1 cellular context compared by ENCODE assay signal in the genomic region with DNA sequence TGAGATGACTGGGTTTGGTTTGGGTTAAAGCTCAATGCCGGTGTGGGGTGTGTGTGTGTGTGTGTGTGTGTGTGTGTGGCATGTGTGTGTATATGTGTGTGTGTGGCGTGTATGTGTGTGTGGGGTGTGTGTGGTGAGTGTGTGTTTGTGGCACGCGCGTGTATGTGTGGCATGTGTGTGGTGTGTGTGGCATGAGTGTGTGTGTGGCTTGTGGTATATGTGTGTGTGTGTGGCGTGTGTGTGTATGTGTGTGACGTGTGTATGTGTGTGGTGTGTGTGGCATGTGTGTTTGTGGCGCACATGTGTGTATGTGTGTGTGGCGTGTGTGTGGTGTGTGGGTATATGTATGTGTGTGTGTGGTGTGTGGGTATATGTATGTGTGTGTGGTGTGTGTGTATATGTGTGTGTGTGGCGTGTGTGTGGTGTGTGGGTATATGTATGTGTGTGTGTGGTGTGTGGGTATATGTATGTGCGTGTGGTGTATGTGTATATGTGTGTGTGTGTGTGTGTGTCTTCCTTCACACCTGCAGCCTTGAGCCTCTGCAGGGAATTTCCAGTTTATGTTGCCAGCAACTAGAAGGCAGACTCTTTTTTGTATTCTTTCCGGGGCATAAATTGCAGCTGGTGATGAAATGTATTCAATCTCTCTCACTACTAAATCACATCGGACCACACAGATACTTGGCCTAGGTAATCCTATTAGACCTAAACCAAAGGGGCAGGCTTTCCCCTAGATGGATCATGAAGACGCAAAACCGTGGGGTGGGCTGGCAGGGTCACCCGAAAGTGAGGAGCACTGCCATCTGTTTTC.
A peak's percentile ranks its signal among the peaks of the same experiment; 100 is the strongest.
TF ChIP-seq lines count a peak whose summit lies in the region.

No MANE protein-coding gene starts in this region.

TF ChIP-seq in HepG2, 621 proteins besides CTCF, POLR2A, EP300 and RAD21 (continued from another document):
- TF ChIP-seq ZNF550 (CRISPR knock-in tag; IDR thresholded peaks at IDR 0.05; ENCODE audit: borderline replicate concordance) (no peak), MTA3 (CRISPR knock-in tag; IDR thresholded peaks at IDR 0.05) (no peak), SP4 (CRISPR knock-in tag; IDR thresholded peaks at IDR 0.05) (no peak), ZNF367 (CRISPR knock-in tag; IDR thresholded peaks at IDR 0.05; ENCODE audit: borderline replicate concordance) (no peak), ZNF564 (CRISPR knock-in tag; IDR thresholded peaks at IDR 0.05) (no peak), KLF13 (CRISPR knock-in tag; IDR thresholded peaks at IDR 0.05) (no peak), TBX2 (CRISPR knock-in tag; IDR thresholded peaks at IDR 0.05; ENCODE audit: borderline replicate concordance) (no peak), BORCS8-MEF2B (CRISPR knock-in tag; IDR thresholded peaks at IDR 0.05) (no peak)
- TF ChIP-seq, protein P1, sequence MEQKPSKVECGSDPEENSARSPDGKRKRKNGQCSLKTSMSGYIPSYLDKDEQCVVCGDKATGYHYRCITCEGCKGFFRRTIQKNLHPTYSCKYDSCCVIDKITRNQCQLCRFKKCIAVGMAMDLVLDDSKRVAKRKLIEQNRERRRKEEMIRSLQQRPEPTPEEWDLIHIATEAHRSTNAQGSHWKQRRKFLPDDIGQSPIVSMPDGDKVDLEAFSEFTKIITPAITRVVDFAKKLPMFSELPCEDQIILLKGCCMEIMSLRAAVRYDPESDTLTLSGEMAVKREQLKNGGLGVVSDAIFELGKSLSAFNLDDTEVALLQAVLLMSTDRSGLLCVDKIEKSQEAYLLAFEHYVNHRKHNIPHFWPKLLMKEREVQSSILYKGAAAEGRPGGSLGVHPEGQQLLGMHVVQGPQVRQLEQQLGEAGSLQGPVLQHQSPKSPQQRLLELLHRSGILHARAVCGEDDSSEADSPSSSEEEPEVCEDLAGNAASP (CRISPR knock-in tag; IDR thresholded peaks at IDR 0.05; ENCODE audit: borderline replicate concordance) = no peak
- TF ChIP-seq, protein P2, sequence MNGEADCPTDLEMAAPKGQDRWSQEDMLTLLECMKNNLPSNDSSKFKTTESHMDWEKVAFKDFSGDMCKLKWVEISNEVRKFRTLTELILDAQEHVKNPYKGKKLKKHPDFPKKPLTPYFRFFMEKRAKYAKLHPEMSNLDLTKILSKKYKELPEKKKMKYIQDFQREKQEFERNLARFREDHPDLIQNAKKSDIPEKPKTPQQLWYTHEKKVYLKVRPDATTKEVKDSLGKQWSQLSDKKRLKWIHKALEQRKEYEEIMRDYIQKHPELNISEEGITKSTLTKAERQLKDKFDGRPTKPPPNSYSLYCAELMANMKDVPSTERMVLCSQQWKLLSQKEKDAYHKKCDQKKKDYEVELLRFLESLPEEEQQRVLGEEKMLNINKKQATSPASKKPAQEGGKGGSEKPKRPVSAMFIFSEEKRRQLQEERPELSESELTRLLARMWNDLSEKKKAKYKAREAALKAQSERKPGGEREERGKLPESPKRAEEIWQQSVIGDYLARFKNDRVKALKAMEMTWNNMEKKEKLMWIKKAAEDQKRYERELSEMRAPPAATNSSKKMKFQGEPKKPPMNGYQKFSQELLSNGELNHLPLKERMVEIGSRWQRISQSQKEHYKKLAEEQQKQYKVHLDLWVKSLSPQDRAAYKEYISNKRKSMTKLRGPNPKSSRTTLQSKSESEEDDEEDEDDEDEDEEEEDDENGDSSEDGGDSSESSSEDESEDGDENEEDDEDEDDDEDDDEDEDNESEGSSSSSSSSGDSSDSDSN (CRISPR knock-in tag; IDR thresholded peaks at IDR 0.05) = no peak
- TF ChIP-seq, protein P3, sequence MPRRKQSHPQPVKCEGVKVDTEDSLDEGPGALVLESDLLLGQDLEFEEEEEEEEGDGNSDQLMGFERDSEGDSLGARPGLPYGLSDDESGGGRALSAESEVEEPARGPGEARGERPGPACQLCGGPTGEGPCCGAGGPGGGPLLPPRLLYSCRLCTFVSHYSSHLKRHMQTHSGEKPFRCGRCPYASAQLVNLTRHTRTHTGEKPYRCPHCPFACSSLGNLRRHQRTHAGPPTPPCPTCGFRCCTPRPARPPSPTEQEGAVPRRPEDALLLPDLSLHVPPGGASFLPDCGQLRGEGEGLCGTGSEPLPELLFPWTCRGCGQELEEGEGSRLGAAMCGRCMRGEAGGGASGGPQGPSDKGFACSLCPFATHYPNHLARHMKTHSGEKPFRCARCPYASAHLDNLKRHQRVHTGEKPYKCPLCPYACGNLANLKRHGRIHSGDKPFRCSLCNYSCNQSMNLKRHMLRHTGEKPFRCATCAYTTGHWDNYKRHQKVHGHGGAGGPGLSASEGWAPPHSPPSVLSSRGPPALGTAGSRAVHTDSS (CRISPR knock-in tag; conservative IDR thresholded peaks at IDR 0.05) = no peak
- TF ChIP-seq, protein P4, sequence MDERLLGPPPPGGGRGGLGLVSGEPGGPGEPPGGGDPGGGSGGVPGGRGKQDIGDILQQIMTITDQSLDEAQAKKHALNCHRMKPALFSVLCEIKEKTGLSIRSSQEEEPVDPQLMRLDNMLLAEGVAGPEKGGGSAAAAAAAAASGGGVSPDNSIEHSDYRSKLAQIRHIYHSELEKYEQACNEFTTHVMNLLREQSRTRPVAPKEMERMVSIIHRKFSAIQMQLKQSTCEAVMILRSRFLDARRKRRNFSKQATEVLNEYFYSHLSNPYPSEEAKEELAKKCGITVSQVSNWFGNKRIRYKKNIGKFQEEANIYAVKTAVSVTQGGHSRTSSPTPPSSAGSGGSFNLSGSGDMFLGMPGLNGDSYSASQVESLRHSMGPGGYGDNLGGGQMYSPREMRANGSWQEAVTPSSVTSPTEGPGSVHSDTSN (CRISPR knock-in tag; IDR thresholded peaks at IDR 0.05) = no peak
- TF ChIP-seq, protein P5, sequence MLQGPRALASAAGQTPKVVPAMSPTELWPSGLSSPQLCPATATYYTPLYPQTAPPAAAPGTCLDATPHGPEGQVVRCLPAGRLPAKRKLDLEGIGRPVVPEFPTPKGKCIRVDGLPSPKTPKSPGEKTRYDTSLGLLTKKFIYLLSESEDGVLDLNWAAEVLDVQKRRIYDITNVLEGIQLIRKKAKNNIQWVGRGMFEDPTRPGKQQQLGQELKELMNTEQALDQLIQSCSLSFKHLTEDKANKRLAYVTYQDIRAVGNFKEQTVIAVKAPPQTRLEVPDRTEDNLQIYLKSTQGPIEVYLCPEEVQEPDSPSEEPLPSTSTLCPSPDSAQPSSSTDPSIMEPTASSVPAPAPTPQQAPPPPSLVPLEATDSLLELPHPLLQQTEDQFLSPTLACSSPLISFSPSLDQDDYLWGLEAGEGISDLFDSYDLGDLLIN (CRISPR knock-in tag; IDR thresholded peaks at IDR 0.05; ENCODE audit: borderline replicate concordance) = no peak
- TF ChIP-seq, protein P6, sequence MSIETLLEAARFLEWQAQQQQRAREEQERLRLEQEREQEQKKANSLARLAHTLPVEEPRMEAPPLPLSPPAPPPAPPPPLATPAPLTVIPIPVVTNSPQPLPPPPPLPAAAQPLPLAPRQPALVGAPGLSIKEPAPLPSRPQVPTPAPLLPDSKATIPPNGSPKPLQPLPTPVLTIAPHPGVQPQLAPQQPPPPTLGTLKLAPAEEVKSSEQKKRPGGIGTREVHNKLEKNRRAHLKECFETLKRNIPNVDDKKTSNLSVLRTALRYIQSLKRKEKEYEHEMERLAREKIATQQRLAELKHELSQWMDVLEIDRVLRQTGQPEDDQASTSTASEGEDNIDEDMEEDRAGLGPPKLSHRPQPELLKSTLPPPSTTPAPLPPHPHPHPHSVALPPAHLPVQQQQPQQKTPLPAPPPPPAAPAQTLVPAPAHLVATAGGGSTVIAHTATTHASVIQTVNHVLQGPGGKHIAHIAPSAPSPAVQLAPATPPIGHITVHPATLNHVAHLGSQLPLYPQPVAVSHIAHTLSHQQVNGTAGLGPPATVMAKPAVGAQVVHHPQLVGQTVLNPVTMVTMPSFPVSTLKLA (IDR thresholded peaks at IDR 0.05) = peak; percentile 46
